ENCODE assay signal across 8 cellular contexts in the genomic region with DNA sequence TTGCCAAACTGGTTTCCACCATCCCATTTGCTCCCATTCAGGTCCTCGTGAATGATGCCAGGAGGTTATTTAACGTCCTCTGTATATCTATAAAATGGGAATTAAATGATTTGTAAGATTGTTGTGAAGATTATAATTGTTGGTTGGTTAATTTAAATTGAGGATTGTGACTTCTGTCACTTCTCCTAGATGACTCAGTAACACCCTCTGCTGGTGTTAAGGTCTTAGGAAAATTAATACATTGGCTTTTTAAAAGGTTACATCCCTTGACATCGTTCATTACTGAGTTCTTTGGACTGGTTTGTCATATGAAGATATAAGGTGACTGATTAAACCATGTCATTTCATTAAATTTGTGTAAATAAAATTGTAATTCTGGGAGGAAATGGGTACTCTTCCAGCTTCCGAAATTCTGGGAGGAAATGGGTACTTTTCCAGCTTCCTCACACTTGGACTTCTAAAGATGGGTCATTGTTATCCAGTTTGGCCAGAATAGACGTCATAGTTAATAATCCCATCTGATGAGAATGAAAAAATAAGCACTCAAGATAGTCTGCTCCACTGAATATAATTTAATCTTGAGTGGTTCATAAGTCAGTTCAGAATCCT. TPM values are rescaled to one million over a fixed set of nuclear protein-coding genes. Genes with fewer than 3 reads are reported as not detected.
DNase-seq lines count a peak whose midpoint lies in the region; ATAC-seq and TF ChIP-seq lines count a peak whose summit lies in the region.

No MANE protein-coding gene starts in this region.

- H3K27me3 ChIP-seq in colonic mucosa, result no peaks in the 10 kb centered on the region

- TF ChIP-seq CTCF in GM12865 (IDR thresholded peaks at IDR 0.05; ENCODE audit: insufficient read depth, low read depth, low read length, missing control alignments) (peak; percentile 28), colonic mucosa (IDR thresholded peaks at IDR 0.05) (peak; percentile 52)

- H3K9ac ChIP-seq in colonic mucosa (ENCODE audit: low read depth in 2 of 2, low read length in 2 of 2), result no peak overlapping the region

- H3K4me3 ChIP-seq in GM12865 (ENCODE audit: low read depth, low read length) (no peak overlapping the region), colonic mucosa (no peak overlapping the region)

- no peaks in the 10 kb centered on the region for H3K36me3 ChIP-seq in colonic mucosa

- DNase-seq in GM12865 (ENCODE audit: low read depth) (peak; percentile 24), NCI-H1105 treated with DMSO at 0.1 percent for 48 hours (lab: John Stamatoyannopoulos, UW) (peak; percentile 65), colonic mucosa (no peak), pons (ENCODE audit: low spot score) (peak; percentile 76), substantia nigra (lab: John Stamatoyannopoulos, UW) (no peak)

- H3K9me3 ChIP-seq in colonic mucosa, result no peaks in the 10 kb centered on the region

- no peaks in the 10 kb centered on the region for H3K4me1 ChIP-seq in colonic mucosa

- intact Hi-C loops in colonic mucosa (cut with DNase I), result loop anchor here (2.0 to 10.0 kb wide), 2 partner anchors 129 to 205 kb away; no protein-coding TSS in a partner anchor

- H3K27ac ChIP-seq in colonic mucosa (no peak overlapping the region), substantia nigra (ENCODE audit: low read depth, low read length, poor library complexity, severe bottlenecking) (no peak overlapping the region)

- no peak for ATAC-seq in GM18502 (IDR thresholded peaks at IDR 0.05; ENCODE audit: poor library complexity, unreplicated experiment)
- no peak for ATAC-seq in GM18858 (IDR thresholded peaks at IDR 0.05; ENCODE audit: unreplicated experiment)
- ATAC-seq in HG03432 (IDR thresholded peaks at IDR 0.05; ENCODE audit: unreplicated experiment), result no peak

RNA-seq across cellular contexts. Expression of a gene that starts 33.3 kb away (rescaled TPM):
- total RNA-seq in colonic mucosa, result 10 to 100 TPM; 36.3 to 71.1 TPM

Comparison
In these comparisons a context has a peak if more than half of its experiments do, and no peak if none do; other contexts are left out.
1. DNase-seq: peak in GM12865 (single experiment), NCI-H1105 treated with DMSO at 0.1 percent for 48 hours (single experiment) and pons (single experiment); none in colonic mucosa (single experiment) and substantia nigra (0 of 49).